In genomic region chr18:50560681-50561629, GRCh38 we compare ENCODE assay signal across 1 cellular context.
TF ChIP-seq lines count a peak whose summit lies in the region.

No MANE protein-coding gene starts in this region.

TF ChIP-seq in HepG2, 621 proteins besides CTCF, POLR2A, EP300 and RAD21:
- TF ChIP-seq ZNF687 (CRISPR knock-in tag; IDR thresholded peaks at IDR 0.05), result 0 out of 2 replicates have a peak, but pooled peaks have one; percentile 24
- TF ChIP-seq POLR2AphosphoS5 (IDR thresholded peaks at IDR 0.05; ENCODE audit: low read depth, low read length), result no peak
- TF ChIP-seq ZNF296 (CRISPR knock-in tag; conservative IDR thresholded peaks at IDR 0.05), result no peak
- no peak for TF ChIP-seq MAFF (IDR thresholded peaks at IDR 0.05; ENCODE audit: low read depth, low read length)
- no peak for TF ChIP-seq ZNF33B (CRISPR knock-in tag; IDR thresholded peaks at IDR 0.05)
- no peak for TF ChIP-seq CSRNP1 (CRISPR knock-in tag; IDR thresholded peaks at IDR 0.05)
- no peak for TF ChIP-seq ZNF414 (CRISPR knock-in tag; IDR thresholded peaks at IDR 0.05)
- TF ChIP-seq ZFYVE20 (CRISPR knock-in tag; IDR thresholded peaks at IDR 0.05; ENCODE audit: borderline replicate concordance, low read depth), result no peak
- no peak for TF ChIP-seq ZNF674 (CRISPR knock-in tag; IDR thresholded peaks at IDR 0.05; ENCODE audit: low read depth)
- TF ChIP-seq ZKSCAN1 (IDR thresholded peaks at IDR 0.05; ENCODE audit: low read length), result 0 out of 2 replicates have a peak, but pooled peaks have one; percentile 38
- TF ChIP-seq MLXIP (CRISPR knock-in tag; IDR thresholded peaks at IDR 0.05; ENCODE audit: borderline replicate concordance), result no peak
- peak; percentile 23; the same call in 1 of the 2 replicates for TF ChIP-seq EED (CRISPR knock-in tag; IDR thresholded peaks at IDR 0.05)
- no peak for TF ChIP-seq ZNF12 (CRISPR knock-in tag; IDR thresholded peaks at IDR 0.05)
- no peak for TF ChIP-seq ZBTB7B (CRISPR knock-in tag; IDR thresholded peaks at IDR 0.05)
